Comparison of ENCODE assay signal across 1 cellular context in the genomic region with DNA sequence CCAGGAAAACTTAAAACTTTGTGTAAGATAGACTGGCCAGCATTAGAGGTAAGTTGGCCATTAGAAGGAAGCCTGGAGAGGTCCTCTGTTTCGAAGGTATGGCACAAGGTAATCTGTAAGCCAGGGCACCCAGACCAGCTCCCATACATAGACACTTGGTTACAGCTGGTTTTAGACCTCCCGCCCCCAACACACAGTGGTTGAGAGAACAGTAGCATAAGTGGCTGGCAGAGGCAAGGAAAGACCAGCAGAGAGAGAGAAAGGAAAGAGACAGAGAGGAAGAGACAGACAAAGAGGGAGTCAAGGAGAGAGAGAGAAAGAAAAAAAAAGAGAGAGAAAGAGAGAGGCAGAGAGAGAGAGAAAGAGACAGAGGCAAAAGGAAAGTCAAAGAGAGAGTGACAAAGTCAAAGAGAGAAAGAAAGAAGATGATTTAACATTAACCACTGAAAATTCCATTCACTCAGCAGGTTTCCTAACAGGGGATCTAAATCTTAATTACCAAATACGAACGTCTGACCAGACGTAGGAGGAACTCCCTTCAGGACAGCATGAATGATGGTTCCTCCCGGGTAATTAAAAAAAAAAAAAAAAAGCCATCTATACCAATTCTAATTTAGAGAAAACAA.
A peak's percentile ranks its signal among the peaks of the same experiment; 100 is the strongest.
TF ChIP-seq lines count a peak whose summit lies in the region.
"Not testable (repeated sequence)": the region's sequence is repeated elsewhere in the genome, so short reads cannot be mapped to it uniquely, and the experiment has no call there.

No MANE protein-coding gene starts in this region.

TF ChIP-seq in K562, 482 proteins besides CTCF, POLR2A, EP300 and RAD21:
- TF ChIP-seq GTF2E2 (tag; IDR thresholded peaks at IDR 0.05) (0 out of 2 replicates have a peak, but pooled peaks have one; percentile 15), ELF4 (CRISPR knock-in tag; IDR thresholded peaks at IDR 0.05) (peak; percentile 42; the same call in 1 of the 2 replicates), SMARCA4 (IDR thresholded peaks at IDR 0.05) (peak; percentile 27; the same call in 1 of the 2 replicates), MEIS2 (IDR thresholded peaks at IDR 0.05; ENCODE audit: partially characterized antibody) (peak; percentile 82), ZNF512 (tag; IDR thresholded peaks at IDR 0.05) (peak; percentile 68), SMARCE1 (IDR thresholded peaks at IDR 0.05) (0 out of 2 replicates have a peak, but pooled peaks have one; percentile 43), OTX1 (CRISPR knock-in tag; IDR thresholded peaks at IDR 0.05) (peak; percentile 23; the same call in 1 of the 2 replicates), C11orf30 (IDR thresholded peaks at IDR 0.05; ENCODE audit: low read depth) (peak; percentile 29; the same call in 1 of the 2 replicates), PRDM10 (IDR thresholded peaks at IDR 0.05; ENCODE audit: partially characterized antibody) (peak; percentile 40), ZNF316 (IDR thresholded peaks at IDR 0.05) (peak; percentile 53; the same call in 1 of the 2 replicates), ZNF384 (IDR thresholded peaks at IDR 0.05; ENCODE audit: low read depth, low read length) (0 out of 2 replicates have a peak, but pooled peaks have one; percentile 48)
- TF ChIP-seq, protein P1, sequence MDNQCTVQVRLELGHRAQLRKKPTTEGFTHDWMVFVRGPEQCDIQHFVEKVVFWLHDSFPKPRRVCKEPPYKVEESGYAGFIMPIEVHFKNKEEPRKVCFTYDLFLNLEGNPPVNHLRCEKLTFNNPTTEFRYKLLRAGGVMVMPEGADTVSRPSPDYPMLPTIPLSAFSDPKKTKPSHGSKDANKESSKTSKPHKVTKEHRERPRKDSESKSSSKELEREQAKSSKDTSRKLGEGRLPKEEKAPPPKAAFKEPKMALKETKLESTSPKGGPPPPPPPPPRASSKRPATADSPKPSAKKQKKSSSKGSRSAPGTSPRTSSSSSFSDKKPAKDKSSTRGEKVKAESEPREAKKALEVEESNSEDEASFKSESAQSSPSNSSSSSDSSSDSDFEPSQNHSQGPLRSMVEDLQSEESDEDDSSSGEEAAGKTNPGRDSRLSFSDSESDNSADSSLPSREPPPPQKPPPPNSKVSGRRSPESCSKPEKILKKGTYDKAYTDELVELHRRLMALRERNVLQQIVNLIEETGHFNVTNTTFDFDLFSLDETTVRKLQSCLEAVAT (IDR thresholded peaks at IDR 0.05), result peak in 1 of 2 experiments; percentile 33; a peak in 1 of 4 replicates
- TF ChIP-seq, protein P2, sequence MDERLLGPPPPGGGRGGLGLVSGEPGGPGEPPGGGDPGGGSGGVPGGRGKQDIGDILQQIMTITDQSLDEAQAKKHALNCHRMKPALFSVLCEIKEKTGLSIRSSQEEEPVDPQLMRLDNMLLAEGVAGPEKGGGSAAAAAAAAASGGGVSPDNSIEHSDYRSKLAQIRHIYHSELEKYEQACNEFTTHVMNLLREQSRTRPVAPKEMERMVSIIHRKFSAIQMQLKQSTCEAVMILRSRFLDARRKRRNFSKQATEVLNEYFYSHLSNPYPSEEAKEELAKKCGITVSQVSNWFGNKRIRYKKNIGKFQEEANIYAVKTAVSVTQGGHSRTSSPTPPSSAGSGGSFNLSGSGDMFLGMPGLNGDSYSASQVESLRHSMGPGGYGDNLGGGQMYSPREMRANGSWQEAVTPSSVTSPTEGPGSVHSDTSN (CRISPR knock-in tag; IDR thresholded peaks at IDR 0.05; ENCODE audit: low read depth), result not testable (repeated sequence)
- TF ChIP-seq, protein P2 (tag; conservative IDR thresholded peaks at IDR 0.05; ENCODE audit: low read depth), result peak; percentile 83
- TF ChIP-seq, protein P3, sequence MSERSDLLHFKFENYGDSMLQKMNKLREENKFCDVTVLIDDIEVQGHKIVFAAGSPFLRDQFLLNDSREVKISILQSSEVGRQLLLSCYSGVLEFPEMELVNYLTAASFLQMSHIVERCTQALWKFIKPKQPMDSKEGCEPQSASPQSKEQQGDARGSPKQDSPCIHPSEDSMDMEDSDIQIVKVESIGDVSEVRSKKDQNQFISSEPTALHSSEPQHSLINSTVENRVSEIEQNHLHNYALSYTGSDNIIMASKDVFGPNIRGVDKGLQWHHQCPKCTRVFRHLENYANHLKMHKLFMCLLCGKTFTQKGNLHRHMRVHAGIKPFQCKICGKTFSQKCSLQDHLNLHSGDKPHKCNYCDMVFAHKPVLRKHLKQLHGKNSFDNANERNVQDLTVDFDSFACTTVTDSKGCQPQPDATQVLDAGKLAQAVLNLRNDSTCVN (CRISPR knock-in tag; IDR thresholded peaks at IDR 0.05), result peak; percentile 88
- TF ChIP-seq, protein P4, sequence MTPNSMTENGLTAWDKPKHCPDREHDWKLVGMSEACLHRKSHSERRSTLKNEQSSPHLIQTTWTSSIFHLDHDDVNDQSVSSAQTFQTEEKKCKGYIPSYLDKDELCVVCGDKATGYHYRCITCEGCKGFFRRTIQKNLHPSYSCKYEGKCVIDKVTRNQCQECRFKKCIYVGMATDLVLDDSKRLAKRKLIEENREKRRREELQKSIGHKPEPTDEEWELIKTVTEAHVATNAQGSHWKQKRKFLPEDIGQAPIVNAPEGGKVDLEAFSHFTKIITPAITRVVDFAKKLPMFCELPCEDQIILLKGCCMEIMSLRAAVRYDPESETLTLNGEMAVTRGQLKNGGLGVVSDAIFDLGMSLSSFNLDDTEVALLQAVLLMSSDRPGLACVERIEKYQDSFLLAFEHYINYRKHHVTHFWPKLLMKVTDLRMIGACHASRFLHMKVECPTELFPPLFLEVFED (CRISPR knock-in tag; conservative IDR thresholded peaks at IDR 0.05), result 0 out of 2 replicates have a peak, but pooled peaks have one; percentile 41
- TF ChIP-seq, protein P5, sequence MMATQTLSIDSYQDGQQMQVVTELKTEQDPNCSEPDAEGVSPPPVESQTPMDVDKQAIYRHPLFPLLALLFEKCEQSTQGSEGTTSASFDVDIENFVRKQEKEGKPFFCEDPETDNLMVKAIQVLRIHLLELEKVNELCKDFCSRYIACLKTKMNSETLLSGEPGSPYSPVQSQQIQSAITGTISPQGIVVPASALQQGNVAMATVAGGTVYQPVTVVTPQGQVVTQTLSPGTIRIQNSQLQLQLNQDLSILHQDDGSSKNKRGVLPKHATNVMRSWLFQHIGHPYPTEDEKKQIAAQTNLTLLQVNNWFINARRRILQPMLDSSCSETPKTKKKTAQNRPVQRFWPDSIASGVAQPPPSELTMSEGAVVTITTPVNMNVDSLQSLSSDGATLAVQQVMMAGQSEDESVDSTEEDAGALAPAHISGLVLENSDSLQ (IDR thresholded peaks at IDR 0.05), result peak; percentile 47; the same call in 1 of the 2 replicates
